Comparison of ENCODE assay signal across 11 cellular contexts in genomic region chr17:78252111-78252634, GRCh38. TPM values are rescaled to one million over a fixed set of nuclear protein-coding genes. Genes with fewer than 3 reads are reported as not detected.
DNase-seq lines count a peak whose midpoint lies in the region; ATAC-seq and TF ChIP-seq lines count a peak whose summit lies in the region.
"Had no signal": no experiment of that assay in that cellular context is flagged by ENCODE, and none has a peak within 500 bp of the region (broad histone marks: within the 10 kb centered on the region; RNA-seq: fewer than 3 reads in every experiment).

No MANE protein-coding gene starts in this region.

- H3K4me3 ChIP-seq in mesenchymal stem cell (ENCODE audit: insufficient read depth in 1 of 2, low read depth in 1 of 2, low read length in 2 of 2) (no peak overlapping the region), foreskin fibroblast (ENCODE audit: low read depth in 1 of 2, low read length in 2 of 2) (no peak overlapping the region)
- H3K4me3 ChIP-seq: suprapubic skin had no signal

- H3K36me3 Mint-ChIP-seq in endothelial cell (ENCODE audit: low read depth, unreplicated experiment) = peaks cover 7% of the 10 kb centered on the region

- H3K14ac ChIP-seq in mesenchymal stem cell (ENCODE audit: low read length in 2 of 2) = no peak overlapping the region

- H2AK5ac ChIP-seq in mesenchymal stem cell (ENCODE audit: low read length, severe bottlenecking) = no peak overlapping the region

- no peak overlapping the region for H3K23ac ChIP-seq in mesenchymal stem cell (ENCODE audit: low read length in 2 of 2)

- DNase-seq in CD1c-positive myeloid dendritic cell (ENCODE audit: extremely low spot score) = peak; percentile 37
- DNase-seq in NAMALWA (ENCODE audit: low spot score) = peak; percentile 81
- DNase-seq in activated T-cell treated with anti-CD3 and anti-CD28 coated beads, Interleukin-2, amount 50 U/mL, for 1 hour = peak; percentile 76
- no peak for DNase-seq in mesenchymal stem cell
- no peak for DNase-seq in foreskin fibroblast
- no peak for DNase-seq in endothelial cell (ENCODE audit: low spot score)
- DNase-seq in NCI-H2227 (lab: John Stamatoyannopoulos, UW; ENCODE audit: unreplicated experiment) = no peak
- DNase-seq: C1 segment of cervical spinal cord, NCI-H187 treated with DMSO at 0.1 percent for 48 hours had no signal

- no peak for TF ChIP-seq CTCF in foreskin fibroblast (IDR thresholded peaks at IDR 0.05; ENCODE audit: low read depth, low read length)
- TF ChIP-seq CTCF in endothelial cell (IDR thresholded peaks at IDR 0.05; ENCODE audit: unreplicated experiment) = no peak

- peaks cover 3% of the 10 kb centered on the region for H3K79me1 ChIP-seq in mesenchymal stem cell (replicated peaks; ENCODE audit: low read length, poor library complexity, severe bottlenecking)

- H3K4ac ChIP-seq in mesenchymal stem cell (ENCODE audit: low read depth in 1 of 2, low read length in 2 of 2) = peak overlapping the region in 1 of 2 experiments; percentile 24

- peaks cover 19% of the 10 kb centered on the region for H3K27me3 Mint-ChIP-seq in endothelial cell (ENCODE audit: unreplicated experiment)

- H3K27me3 ChIP-seq in mesenchymal stem cell (ENCODE audit: control insufficient read depth in 1 of 2, insufficient read depth in 1 of 2, low read length in 2 of 2) = peaks cover 0 to 32% of the 10 kb centered on the region in 2 experiments

- H4K8ac ChIP-seq in mesenchymal stem cell (ENCODE audit: low read length) = peak overlapping the region; percentile 20

- H2BK15ac ChIP-seq in mesenchymal stem cell (ENCODE audit: low read depth, poor library complexity, severe bottlenecking) = no peak overlapping the region

- H3K9me3 ChIP-seq in mesenchymal stem cell (ENCODE audit: control insufficient read depth, low read length) = no peaks in the 10 kb centered on the region
- H3K9me3 ChIP-seq: suprapubic skin had no signal

- 94% methylated on average over 9 of the region's 12 CpGs for WGBS in mesenchymal stem cell

- H2BK120ac ChIP-seq in mesenchymal stem cell (ENCODE audit: low read depth, low read length) = no peak overlapping the region

- no peak for ATAC-seq in GM18520 (IDR thresholded peaks at IDR 0.05; ENCODE audit: unreplicated experiment)

- no peak overlapping the region for H3K9ac ChIP-seq in mesenchymal stem cell (ENCODE audit: low read length)

- peaks cover 46% of the 10 kb centered on the region for H3K4me1 Mint-ChIP-seq in endothelial cell (ENCODE audit: unreplicated experiment)

- H3K9me3 Mint-ChIP-seq in endothelial cell (ENCODE audit: unreplicated experiment) = no peaks in the 10 kb centered on the region

- peaks cover 18% of the 10 kb centered on the region for H3K4me1 ChIP-seq in mesenchymal stem cell (ENCODE audit: control insufficient read depth, insufficient read depth, low read depth, low read length)

- H4K91ac ChIP-seq in mesenchymal stem cell (ENCODE audit: low read length) = peak overlapping the region; percentile 34

- H3K4me3 Mint-ChIP-seq in endothelial cell (ENCODE audit: unreplicated experiment) = no peak overlapping the region

- H3K27ac Mint-ChIP-seq in endothelial cell (ENCODE audit: unreplicated experiment) = no peak overlapping the region

- no peak overlapping the region for H3K18ac ChIP-seq in mesenchymal stem cell (ENCODE audit: low read depth in 1 of 2, low read length in 2 of 2)

- no peak overlapping the region for H3K27ac ChIP-seq in mesenchymal stem cell (ENCODE audit: low read length, poor library complexity, severe bottlenecking)
- H3K27ac ChIP-seq: suprapubic skin had no signal

- no peak overlapping the region for H2AFZ ChIP-seq in mesenchymal stem cell (ENCODE audit: low read depth, low read length)

- peak overlapping the region in 1 of 2 experiments; percentile 61 for H2BK12ac ChIP-seq in mesenchymal stem cell (ENCODE audit: low read length in 2 of 2)

- no peaks in the 10 kb centered on the region for H3K36me3 ChIP-seq in mesenchymal stem cell (ENCODE audit: control insufficient read depth in 1 of 2, insufficient read depth in 2 of 2, low read depth in 1 of 2, low read length in 2 of 2)
- H3K36me3 ChIP-seq: suprapubic skin had no signal

- no peak overlapping the region for H2BK5ac ChIP-seq in mesenchymal stem cell (ENCODE audit: low read depth, low read length, poor library complexity, severe bottlenecking)

- H3K4me2 ChIP-seq in mesenchymal stem cell (ENCODE audit: low read length, poor library complexity, severe bottlenecking) = no peak overlapping the region

RNA-seq across cellular contexts. Expression of gene TMEM235, which starts 20.7 kb away (rescaled TPM):
- polyA plus RNA-seq in mesenchymal stem cell (2013, experiment 1 of 2) = not detected
- polyA plus RNA-seq in mesenchymal stem cell (2013, experiment 2 of 2) = not detected
- 21.1 TPM for total RNA-seq in endothelial cell (ENCODE audit: unreplicated experiment)
- total RNA-seq: suprapubic skin had no signal

RNA-seq across cellular contexts. Expression of gene BIRC5, which starts 38.1 kb away (rescaled TPM):
- polyA plus RNA-seq in mesenchymal stem cell (2013, experiment 1 of 2) = 8.4 TPM
- polyA plus RNA-seq in mesenchymal stem cell (2013, experiment 2 of 2) = 6.9 TPM
- total RNA-seq in endothelial cell (ENCODE audit: unreplicated experiment) = 22.0 TPM

Comparison
In these comparisons a context has a peak if more than half of its experiments do, and no peak if none do; other contexts are left out.
1. DNase-seq: peak in CD1c-positive myeloid dendritic cell (single experiment), NAMALWA (single experiment) and activated T-cell treated with anti-CD3 and anti-CD28 coated beads, Interleukin-2, amount 50 U/mL, for 1 hour (single experiment); none in mesenchymal stem cell (single experiment), foreskin fibroblast (0 of 2), endothelial cell (single experiment) and NCI-H2227 (single experiment).